ENCODE assay signal across 19 cellular contexts in genomic region chr4:141247430-141247780, GRCh38. TPM values are rescaled to one million over a fixed set of nuclear protein-coding genes. Genes with fewer than 3 reads are reported as not detected.
DNase-seq lines count a peak whose midpoint lies in the region; TF ChIP-seq lines count a peak whose summit lies in the region.
"Had no signal": no experiment of that assay in that cellular context is flagged by ENCODE, and none has a peak within 500 bp of the region (broad histone marks: within the 10 kb centered on the region; RNA-seq: fewer than 3 reads in every experiment).

No MANE protein-coding gene starts in this region.

- DNase-seq in HFFc6 (no peak), fibroblast of gingiva (ENCODE audit: low read depth) (peak; percentile 43), osteoblast (ENCODE audit: insufficient read length, low spot score, missing footprints) (no peak), OCI-M2 (lab: John Stamatoyannopoulos, UW; ENCODE audit: unreplicated experiment) (no peak), islet precursor cell (no peak)
- no peak for DNase-seq in activated CD4-positive, alpha-beta T cell treated with anti-CD3 and anti-CD28 coated beads, Interleukin-2, amount 50 U/mL, for 1 hour
- DNase-seq: Calu3; CD4-positive, alpha-beta memory T cell; DMS53; NCI-H1048; NCI-H1436; NCI-H1930; NCI-H526; Peyer's patch had no signal

- no peaks in the 10 kb centered on the region for H3K36me3 Mint-ChIP-seq in HFFc6 (ENCODE audit: low read depth)
- H3K36me3 Mint-ChIP-seq: CD4-positive, alpha-beta memory T cell had no signal

- no peaks in the 10 kb centered on the region for H3K9me3 Mint-ChIP-seq in HFFc6

- H3K27ac ChIP-seq in ACC112 (ENCODE audit: low read depth, low read length) (peak overlapping the region; percentile 22; the same call in 1 of the 2 replicates), osteoblast (ENCODE audit: low read depth, low read length) (peak overlapping the region; percentile 42)
- H3K27ac ChIP-seq: BLaER1, KMS-11, Peyer's patch had no signal

- no peak overlapping the region for H3K4me3 ChIP-seq in ACC112 (ENCODE audit: low read depth, low read length)
- H3K4me3 ChIP-seq in osteoblast (ENCODE audit: insufficient read depth, low read length): no peak overlapping the region
- H3K4me3 ChIP-seq: BLaER1, GM12878, HAP-1, Peyer's patch had no signal

- no peak for TF ChIP-seq CTCF in HFFc6 (IDR thresholded peaks at IDR 0.05)
- TF ChIP-seq CTCF in osteoblast (IDR thresholded peaks at IDR 0.05; ENCODE audit: extremely low read depth, low read depth, low read length): no peak

- H3K4me1 ChIP-seq in ACC112 (ENCODE audit: control insufficient read depth, insufficient read depth, low read length, unreplicated experiment) (peaks cover 28% of the 10 kb centered on the region), osteoblast (ENCODE audit: insufficient read depth, low read length) (peaks cover 23% of the 10 kb centered on the region)
- H3K4me1 ChIP-seq: BLaER1, HAP-1, Peyer's patch had no signal

- no peak overlapping the region for H2AFZ ChIP-seq in ACC112 (ENCODE audit: low read length, unreplicated experiment)
- no peak overlapping the region for H2AFZ ChIP-seq in osteoblast (ENCODE audit: low read length)

- no peak overlapping the region for H3K4me2 ChIP-seq in osteoblast (ENCODE audit: insufficient read depth, low read length)
- H3K4me2 ChIP-seq: BLaER1, KMS-11 had no signal

- H4K20me1 ChIP-seq in osteoblast (ENCODE audit: insufficient read depth, low read length): no peaks in the 10 kb centered on the region
- H4K20me1 ChIP-seq: BLaER1 had no signal

- H3K27me3 Mint-ChIP-seq in HFFc6 (ENCODE audit: insufficient read depth): no peaks in the 10 kb centered on the region

- H3K4me1 Mint-ChIP-seq in HFFc6 (ENCODE audit: low read depth): peaks cover 48% of the 10 kb centered on the region
- H3K4me1 Mint-ChIP-seq: CD4-positive, alpha-beta memory T cell had no signal

- H3K4me3 Mint-ChIP-seq in HFFc6: peak overlapping the region; percentile 11
- H3K4me3 Mint-ChIP-seq: CD4-positive, alpha-beta memory T cell had no signal

- no peaks in the 10 kb centered on the region for H3K9me3 ChIP-seq in osteoblast (ENCODE audit: low read depth, low read length)
- H3K9me3 ChIP-seq: BLaER1, HAP-1, Peyer's patch had no signal

- H3K27me3 ChIP-seq in ACC112 (ENCODE audit: insufficient read depth, low read length) (no peaks in the 10 kb centered on the region), osteoblast (ENCODE audit: insufficient read depth, low read length) (no peaks in the 10 kb centered on the region)
- H3K27me3 ChIP-seq: BLaER1, Peyer's patch had no signal

- H3K27ac Mint-ChIP-seq in HFFc6: peak overlapping the region; percentile 78
- H3K27ac Mint-ChIP-seq: CD4-positive, alpha-beta memory T cell had no signal

- H3K36me3 ChIP-seq in ACC112 (ENCODE audit: insufficient read depth, low read length) (no peaks in the 10 kb centered on the region), osteoblast (ENCODE audit: insufficient read depth, low read length) (no peaks in the 10 kb centered on the region)
- H3K36me3 ChIP-seq: BLaER1, HAP-1, Peyer's patch had no signal

- no peaks in the 10 kb centered on the region for H3K79me2 ChIP-seq in ACC112 (ENCODE audit: control insufficient read depth, insufficient read depth, low read length, unreplicated experiment)
- no peaks in the 10 kb centered on the region for H3K79me2 ChIP-seq in osteoblast (ENCODE audit: insufficient read depth, low read length)

RNA-seq across cellular contexts. Expression of gene ZNF330, which starts 26.7 kb away (rescaled TPM):
- 10 to 100 TPM; 39.4 to 48.8 (median 42.2) TPM for total RNA-seq in HFFc6 (2021; fragmentation: NEBNext Ultra II Directional; extraction: Animal tissue kit (Norgen Biotek cat#: 25700))
- 33.0 and 33.7 TPM in 2 replicates for total RNA-seq in osteoblast
